21 cellular contexts compared by ENCODE assay signal in the genomic region with DNA sequence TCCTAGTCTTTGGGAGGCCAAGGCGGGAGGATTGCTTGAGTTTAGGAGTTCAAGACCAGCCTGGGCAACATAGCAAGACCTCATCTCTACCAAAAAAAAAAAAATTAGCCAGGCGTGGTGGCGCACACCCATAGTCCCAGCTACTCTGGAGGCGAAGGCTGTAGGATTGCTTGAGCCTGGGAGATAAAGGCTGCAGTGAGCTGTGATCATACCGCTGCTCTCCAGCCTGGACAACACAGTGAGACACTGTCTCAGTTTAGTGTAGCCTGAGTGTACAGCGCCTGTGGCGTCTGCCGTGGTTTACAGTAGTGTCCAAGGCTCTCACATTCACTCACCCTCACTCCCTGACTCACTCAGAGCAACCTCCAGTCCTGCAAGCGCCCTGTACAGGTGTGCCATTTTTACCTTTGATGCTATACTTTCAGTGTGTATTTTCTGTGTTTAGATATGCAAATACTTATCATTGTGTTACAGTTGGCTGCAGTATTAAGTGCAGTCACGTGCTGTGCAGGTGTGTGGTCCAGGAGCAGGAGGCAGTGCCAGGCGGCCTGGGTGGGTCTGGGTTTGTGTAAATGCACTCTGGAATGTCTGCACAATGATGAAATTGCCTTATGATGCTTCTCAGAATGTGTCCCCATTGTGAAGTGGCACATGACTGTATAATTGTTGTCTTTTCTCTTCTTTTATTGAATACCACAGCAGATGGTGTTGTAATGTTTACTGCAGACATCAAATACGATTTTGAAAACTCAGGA. TPM values are rescaled to one million over a fixed set of nuclear protein-coding genes. Genes with fewer than 3 reads are reported as not detected.
A peak's percentile ranks its signal among the peaks of the same experiment; 100 is the strongest.
DNase-seq lines count a peak whose midpoint lies in the region; ATAC-seq and TF ChIP-seq lines count a peak whose summit lies in the region.
"Had no signal": no experiment of that assay in that cellular context is flagged by ENCODE, and none has a peak within 500 bp of the region (broad histone marks: within the 10 kb centered on the region; RNA-seq: fewer than 3 reads in every experiment).

No MANE protein-coding gene starts in this region.

- H3K27ac ChIP-seq in SJSA1, result peak overlapping the region; percentile 93
- H3K27ac ChIP-seq: adrenal gland, heart left ventricle, tibial artery had no signal

- no peaks in the 10 kb centered on the region for H3K27me3 Mint-ChIP-seq in osteocyte (ENCODE audit: unreplicated experiment)
- H3K27me3 Mint-ChIP-seq in T-helper 2 cell treated with Interferon-gamma antibody and Interleukin-4, amounts not matched to agents 5 μg/mL and 100 μg/mL, for 36 hours (ENCODE audit: low read depth), result no peaks in the 10 kb centered on the region
- H3K27me3 Mint-ChIP-seq: effector memory CD8-positive, alpha-beta T cell; memory B cell; stimulated activated memory B cell treated with anti-CD40 and anti-IgM and Interleukin-4, amounts not matched to agents 10 μg/mL and 1 μg/mL and 100 μg/mL, for 72 hours had no signal

- DNase-seq in DMS53 treated with DMSO at 0.1 percent for 48 hours (lab: John Stamatoyannopoulos, UW; ENCODE audit: unreplicated experiment) (peak; percentile 64), NCI-H146 treated with DMSO at 0.1 percent for 48 hours (lab: John Stamatoyannopoulos, UW; ENCODE audit: unreplicated experiment) (peak; percentile 92), SJSA1 (ENCODE audit: low read depth in 1 of 2, low spot score in 2 of 2) (peak; percentile 88 to 91), osteocyte (ENCODE audit: extremely low spot score, unreplicated experiment) (peak; percentile 51), iPS-NIHi7 (ENCODE audit: extremely low spot score) (no peak), GOT3 (lab: John Stamatoyannopoulos, UW) (no peak)
- no peak for DNase-seq in T-helper 2 cell treated with Interferon-gamma antibody and Interleukin-4, amounts not matched to agents 5 μg/mL and 100 μg/mL, for 36 hours (ENCODE audit: low spot score)
- DNase-seq: activated CD4-positive, CD25-positive, alpha-beta regulatory T cell; activated effector memory CD4-positive, alpha-beta T cell treated with Interleukin-2 at 50 U/mL for 16 hours; caudate nucleus; effector memory CD8-positive, alpha-beta T cell; heart left ventricle; NCI-H1436 treated with DMSO at 0.1 percent for 48 hours; SHP77 had no signal

- H3K27ac Mint-ChIP-seq in osteocyte (ENCODE audit: unreplicated experiment), result no peak overlapping the region
- H3K27ac Mint-ChIP-seq in T-helper 2 cell treated with Interferon-gamma antibody and Interleukin-4, amounts not matched to agents 5 μg/mL and 100 μg/mL, for 36 hours, result no peak overlapping the region
- H3K27ac Mint-ChIP-seq: memory B cell; nephron; stimulated activated memory B cell treated with anti-CD40 and anti-IgM and Interleukin-4, amounts not matched to agents 10 μg/mL and 1 μg/mL and 100 μg/mL, for 72 hours; T-helper 1 cell treated with Interleukin-12 subunit alpha and Interleukin-12 subunit beta and Interleukin-4 antibody, amounts not matched to agents 30 μg/mL and 1 μg/mL, for 36 hours had no signal

- no peaks in the 10 kb centered on the region for H3K9me3 Mint-ChIP-seq in osteocyte (ENCODE audit: unreplicated experiment)
- no peaks in the 10 kb centered on the region for H3K9me3 Mint-ChIP-seq in T-helper 2 cell treated with Interferon-gamma antibody and Interleukin-4, amounts not matched to agents 5 μg/mL and 100 μg/mL, for 36 hours
- H3K9me3 Mint-ChIP-seq: effector memory CD8-positive, alpha-beta T cell; memory B cell; stimulated activated memory B cell treated with anti-CD40 and anti-IgM and Interleukin-4, amounts not matched to agents 10 μg/mL and 1 μg/mL and 100 μg/mL, for 72 hours; T-helper 1 cell treated with Interleukin-12 subunit alpha and Interleukin-12 subunit beta and Interleukin-4 antibody, amounts not matched to agents 30 μg/mL and 1 μg/mL, for 36 hours had no signal

- H3K9me3 ChIP-seq in SJSA1 (replicated peaks), result no peaks in the 10 kb centered on the region
- H3K9me3 ChIP-seq: adrenal gland, heart left ventricle, tibial artery had no signal

- no peak for TF ChIP-seq CTCF in osteocyte (IDR thresholded peaks at IDR 0.05)

- H3K36me3 Mint-ChIP-seq in osteocyte (ENCODE audit: unreplicated experiment), result peaks cover 57% of the 10 kb centered on the region
- H3K36me3 Mint-ChIP-seq in T-helper 2 cell treated with Interferon-gamma antibody and Interleukin-4, amounts not matched to agents 5 μg/mL and 100 μg/mL, for 36 hours (ENCODE audit: low read depth), result peaks cover 17% of the 10 kb centered on the region

- H3K4me3 Mint-ChIP-seq in osteocyte (ENCODE audit: unreplicated experiment), result no peak overlapping the region
- no peak overlapping the region for H3K4me3 Mint-ChIP-seq in T-helper 2 cell treated with Interferon-gamma antibody and Interleukin-4, amounts not matched to agents 5 μg/mL and 100 μg/mL, for 36 hours
- H3K4me3 Mint-ChIP-seq: effector memory CD8-positive, alpha-beta T cell; memory B cell; nephron; stimulated activated memory B cell treated with anti-CD40 and anti-IgM and Interleukin-4, amounts not matched to agents 10 μg/mL and 1 μg/mL and 100 μg/mL, for 72 hours; T-helper 1 cell treated with Interleukin-12 subunit alpha and Interleukin-12 subunit beta and Interleukin-4 antibody, amounts not matched to agents 30 μg/mL and 1 μg/mL, for 36 hours had no signal

- H3K4me3 ChIP-seq in SJSA1, result no peak overlapping the region
- H3K4me3 ChIP-seq: adrenal gland, heart left ventricle, tibial artery had no signal

- peaks cover 2% of the 10 kb centered on the region for H3K4me1 Mint-ChIP-seq in osteocyte (ENCODE audit: unreplicated experiment)
- H3K4me1 Mint-ChIP-seq in T-helper 2 cell treated with Interferon-gamma antibody and Interleukin-4, amounts not matched to agents 5 μg/mL and 100 μg/mL, for 36 hours (ENCODE audit: low read depth), result no peaks in the 10 kb centered on the region
- H3K4me1 Mint-ChIP-seq: nephron had no signal

- no peaks in the 10 kb centered on the region for H3K27me3 ChIP-seq in SJSA1 (replicated peaks)
- H3K27me3 ChIP-seq: adrenal gland, heart left ventricle, tibial artery had no signal

- peaks cover 55% of the 10 kb centered on the region for H3K36me3 ChIP-seq in SJSA1

- peaks cover 32% of the 10 kb centered on the region for H3K4me1 ChIP-seq in SJSA1 (replicated peaks)
- H3K4me1 ChIP-seq: adrenal gland, tibial artery had no signal

- no peak for ATAC-seq in HG03025 (IDR thresholded peaks at IDR 0.05; ENCODE audit: low FRiP score, unreplicated experiment)
- ATAC-seq: effector memory CD8-positive, alpha-beta T cell; heart left ventricle; stimulated activated memory B cell treated with anti-CD40 and anti-IgM and Interleukin-4, amounts not matched to agents 10 μg/mL and 1 μg/mL and 100 μg/mL, for 72 hours had no signal

RNA-seq across cellular contexts. Expression of gene DCUN1D2, which starts 36.1 kb away (rescaled TPM):
- 10.7 and 17.8 TPM in 2 replicates for total RNA-seq in SJSA1 (2014; rRNA removed; shearing (Covaris generic))
- 27.5 and 29.0 TPM in 2 replicates for total RNA-seq in osteocyte

RNA-seq across cellular contexts. Expression of gene TFDP1, which starts 57.9 kb away (rescaled TPM):
- 397 and 423 TPM in 2 replicates for total RNA-seq in SJSA1 (2014; rRNA removed; shearing (Covaris generic))
- total RNA-seq in osteocyte, result 66.9 and 72.1 TPM in 2 replicates

Comparison
In these comparisons a context has a peak if more than half of its experiments do, and no peak if none do; other contexts are left out.
1. DNase-seq: peak in DMS53 treated with DMSO at 0.1 percent for 48 hours (single experiment), NCI-H146 treated with DMSO at 0.1 percent for 48 hours (single experiment), SJSA1 (2 of 2) and osteocyte (single experiment); none in iPS-NIHi7 (single experiment), GOT3 (single experiment) and T-helper 2 cell treated with Interferon-gamma antibody and Interleukin-4, amounts not matched to agents 5 μg/mL and 100 μg/mL, for 36 hours (single experiment).